8 cellular contexts compared by ENCODE assay signal in the genomic region with DNA sequence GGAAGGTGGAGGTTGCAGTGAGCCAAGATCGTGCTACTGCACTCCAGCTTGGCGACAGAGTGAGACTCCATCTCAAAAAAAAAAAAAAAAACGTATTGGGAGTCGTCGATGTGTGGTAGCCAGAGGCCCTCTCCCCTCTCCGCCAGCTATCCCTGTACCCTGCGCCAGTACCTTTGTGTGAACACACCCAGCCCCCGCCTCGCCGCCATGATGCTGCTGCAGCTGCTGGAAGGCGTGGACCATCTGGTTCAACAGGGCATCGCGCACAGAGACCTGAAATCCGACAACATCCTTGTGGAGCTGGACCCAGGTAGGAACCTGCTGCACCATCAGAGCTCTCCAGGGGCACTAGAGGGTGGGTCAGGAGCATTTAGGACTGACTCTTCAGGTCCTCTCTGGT.
"Had no signal": no experiment of that assay in that cellular context is flagged by ENCODE, and none has a peak within 500 bp of the region (broad histone marks: within the 10 kb centered on the region; RNA-seq: fewer than 3 reads in every experiment).

No MANE protein-coding gene starts in this region.

- H3K4me3 Mint-ChIP-seq: H9 had no signal

- H3K4me2 ChIP-seq: KMS-11 had no signal

- H3K27ac Mint-ChIP-seq: H9 had no signal

- H3K9ac ChIP-seq: KMS-11 had no signal

- DNase-seq: H9, HCEC 1CT, IMR-90, KBM-7 had no signal

- FAIRE-seq: H1, H54, HTR-8/SVneo had no signal

- H3K9me3 Mint-ChIP-seq: H9 had no signal

- H3K27ac ChIP-seq: KMS-11 had no signal
